In the genomic region with DNA sequence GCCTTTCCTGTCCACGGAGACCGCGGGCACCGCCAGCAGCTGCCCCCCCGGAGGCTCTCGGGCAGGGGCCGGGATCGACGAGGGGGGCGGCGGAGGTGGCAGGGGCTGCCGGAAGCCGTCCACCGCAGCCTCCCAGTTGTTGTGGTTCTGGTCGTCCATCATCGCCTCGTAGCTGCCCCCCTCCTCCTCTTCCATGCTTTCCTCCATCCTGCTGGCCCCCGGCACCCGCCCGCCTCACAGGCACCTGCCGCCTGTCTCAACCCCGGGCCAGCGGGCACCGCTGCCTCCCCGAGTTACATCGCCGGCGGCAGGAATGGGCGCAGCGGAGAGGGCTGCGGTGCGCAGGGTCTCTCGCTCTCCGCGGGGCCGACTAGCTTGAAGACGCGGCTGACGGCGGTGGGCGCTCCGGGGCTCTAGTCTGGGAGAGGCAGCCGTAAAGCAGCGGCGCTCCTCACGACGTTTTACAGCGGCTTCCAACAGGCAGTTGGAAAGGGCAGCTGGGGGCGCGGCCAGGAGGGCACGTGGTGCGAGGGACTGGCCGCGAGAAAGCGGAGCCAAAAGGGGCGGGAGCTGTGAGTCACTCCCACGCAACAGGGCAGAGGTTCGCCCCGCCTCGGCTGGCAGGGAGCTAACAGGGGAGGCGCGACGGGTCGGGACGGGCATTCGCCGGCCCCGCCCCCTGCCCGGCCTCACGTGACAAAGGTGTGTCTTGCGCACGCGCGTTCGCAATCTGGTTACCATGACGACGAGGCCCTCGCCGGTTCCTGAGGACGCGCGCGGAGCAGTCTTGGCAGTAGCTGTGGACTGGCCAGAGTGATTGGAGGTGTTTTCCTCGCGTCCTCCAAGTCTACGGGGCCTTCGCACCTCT, we compare ENCODE assay signal across 8 cellular contexts. TPM values are rescaled to one million over a fixed set of nuclear protein-coding genes. Genes with fewer than 3 reads are reported as not detected.
DNase-seq lines count a peak whose midpoint lies in the region; ATAC-seq, FAIRE-seq and TF ChIP-seq lines count a peak whose summit lies in the region.

TSS of gene CACUL1 (minus strand) at position 415 of the 868 bp plus-strand sequence. CDS start at position 207, 208 bp downstream.

- DNase-seq in NCI-H187 (lab: John Stamatoyannopoulos, UW) (peak; percentile 82 to 95), T-helper 2 cell (peak; percentile 99 to 100 (median 100)), anterior cingulate cortex (lab: John Stamatoyannopoulos, UW) (peak; percentile 68 to 100 (median 99)), right atrium auricular region (ENCODE audit: low spot score) (peak; percentile 100), psoas muscle (peak; percentile 100), urothelium cell line (ENCODE audit: low spot score) (peak; percentile 99)

- H3K27ac ChIP-seq in right atrium auricular region (peak within 1 kb of the TSS; percentile 83 to 94), psoas muscle (peak within 1 kb of the TSS; percentile 93)

- H3K36me3 ChIP-seq in right atrium auricular region (no peaks in the 10 kb centered on the region), psoas muscle (ENCODE audit: insufficient read depth in 1 of 2, low read depth in 1 of 2) (no peaks in the 10 kb centered on the region)

- TF ChIP-seq CTCF in right atrium auricular region (IDR thresholded peaks at IDR 0.05) (no peak), psoas muscle (IDR thresholded peaks at IDR 0.05) (no peak)

- H3K27me3 ChIP-seq in right atrium auricular region (no peaks in the 10 kb centered on the region), psoas muscle (ENCODE audit: insufficient read depth in 3 of 3, low read length in 2 of 3) (no peaks in the 10 kb centered on the region)

- 0% methylated on average over 71 to 87 of the region's 87 CpGs for WGBS in psoas muscle, 3 donors

- no peaks in the 10 kb centered on the region for H3K9me3 ChIP-seq in right atrium auricular region
- no peaks in the 10 kb centered on the region for H3K9me3 ChIP-seq in psoas muscle

- ATAC-seq in GM18498 (IDR thresholded peaks at IDR 0.05; ENCODE audit: unreplicated experiment) = peak; percentile 97
- ATAC-seq in HG02938 (IDR thresholded peaks at IDR 0.05; ENCODE audit: unreplicated experiment) = peak; percentile 89
- ATAC-seq in psoas muscle = peak; percentile 95 to 99 (median 98)

- H3K4me1 ChIP-seq in right atrium auricular region = peaks cover 0 to 29% of the 10 kb centered on the region in 2 donors
- peaks cover 32% of the 10 kb centered on the region for H3K4me1 ChIP-seq in psoas muscle

- FAIRE-seq in urothelium cell line (lab: Jason Lieb, UNC) = peak; percentile 88

- peak within 1 kb of the TSS; percentile 80 to 99 for H3K4me3 ChIP-seq in right atrium auricular region
- peak within 1 kb of the TSS; percentile 77 for H3K4me3 ChIP-seq in psoas muscle

- intact Hi-C loops in psoas muscle (cut with DNase I) = loop anchor here in 1 of 2 donors (10.0 kb wide), 1 partner anchor 270 kb away; the partner anchor contains the start of gene NANOS1

RNA-seq across cellular contexts. Expression of gene CACUL1, which starts in this region (rescaled TPM):
- total RNA-seq in right atrium auricular region (10 to 100 TPM; 17.2 to 17.5 TPM), psoas muscle (10 to 100 TPM; 22.1 to 41.0 (median 39.6) TPM)
- polyA plus RNA-seq in psoas muscle = 10 to 100 TPM in 1 of 3 donors, 1 to 10 TPM in 2; 5.9 to 21.2 (median 8.0) TPM

Comparison
In these comparisons a context has a peak if more than half of its experiments do, and no peak if none do; other contexts are left out.
1. Peak in every context shown above with its lines: DNase-seq, ATAC-seq, H3K4me3 ChIP-seq and H3K27ac ChIP-seq.